ENCODE assay signal across 1 cellular context in genomic region chr16:14070877-14071575, GRCh38.
TF ChIP-seq lines count a peak whose summit lies in the region.

MRTFB (plus strand) TSS chr16:14071319; CDS start chr16:14140607, 69,288 bp downstream.

TF ChIP-seq in HEK293, 187 proteins besides CTCF, POLR2A, EP300 and RAD21 (continued from another document and continues in another):
- TF ChIP-seq, protein P1, sequence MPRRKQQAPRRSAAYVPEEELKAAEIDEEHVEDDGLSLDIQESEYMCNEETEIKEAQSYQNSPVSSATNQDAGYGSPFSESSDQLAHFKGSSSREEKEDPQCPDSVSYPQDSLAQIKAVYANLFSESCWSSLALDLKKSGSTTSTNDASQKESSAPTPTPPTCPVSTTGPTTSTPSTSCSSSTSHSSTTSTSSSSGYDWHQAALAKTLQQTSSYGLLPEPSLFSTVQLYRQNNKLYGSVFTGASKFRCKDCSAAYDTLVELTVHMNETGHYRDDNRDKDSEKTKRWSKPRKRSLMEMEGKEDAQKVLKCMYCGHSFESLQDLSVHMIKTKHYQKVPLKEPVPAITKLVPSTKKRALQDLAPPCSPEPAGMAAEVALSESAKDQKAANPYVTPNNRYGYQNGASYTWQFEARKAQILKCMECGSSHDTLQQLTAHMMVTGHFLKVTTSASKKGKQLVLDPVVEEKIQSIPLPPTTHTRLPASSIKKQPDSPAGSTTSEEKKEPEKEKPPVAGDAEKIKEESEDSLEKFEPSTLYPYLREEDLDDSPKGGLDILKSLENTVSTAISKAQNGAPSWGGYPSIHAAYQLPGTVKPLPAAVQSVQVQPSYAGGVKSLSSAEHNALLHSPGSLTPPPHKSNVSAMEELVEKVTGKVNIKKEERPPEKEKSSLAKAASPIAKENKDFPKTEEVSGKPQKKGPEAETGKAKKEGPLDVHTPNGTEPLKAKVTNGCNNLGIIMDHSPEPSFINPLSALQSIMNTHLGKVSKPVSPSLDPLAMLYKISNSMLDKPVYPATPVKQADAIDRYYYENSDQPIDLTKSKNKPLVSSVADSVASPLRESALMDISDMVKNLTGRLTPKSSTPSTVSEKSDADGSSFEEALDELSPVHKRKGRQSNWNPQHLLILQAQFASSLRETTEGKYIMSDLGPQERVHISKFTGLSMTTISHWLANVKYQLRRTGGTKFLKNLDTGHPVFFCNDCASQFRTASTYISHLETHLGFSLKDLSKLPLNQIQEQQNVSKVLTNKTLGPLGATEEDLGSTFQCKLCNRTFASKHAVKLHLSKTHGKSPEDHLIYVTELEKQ (tag by site-specific recombination; IDR thresholded peaks at IDR 0.05; ENCODE audit: borderline replicate concordance) = no peak
- TF ChIP-seq, protein P2, sequence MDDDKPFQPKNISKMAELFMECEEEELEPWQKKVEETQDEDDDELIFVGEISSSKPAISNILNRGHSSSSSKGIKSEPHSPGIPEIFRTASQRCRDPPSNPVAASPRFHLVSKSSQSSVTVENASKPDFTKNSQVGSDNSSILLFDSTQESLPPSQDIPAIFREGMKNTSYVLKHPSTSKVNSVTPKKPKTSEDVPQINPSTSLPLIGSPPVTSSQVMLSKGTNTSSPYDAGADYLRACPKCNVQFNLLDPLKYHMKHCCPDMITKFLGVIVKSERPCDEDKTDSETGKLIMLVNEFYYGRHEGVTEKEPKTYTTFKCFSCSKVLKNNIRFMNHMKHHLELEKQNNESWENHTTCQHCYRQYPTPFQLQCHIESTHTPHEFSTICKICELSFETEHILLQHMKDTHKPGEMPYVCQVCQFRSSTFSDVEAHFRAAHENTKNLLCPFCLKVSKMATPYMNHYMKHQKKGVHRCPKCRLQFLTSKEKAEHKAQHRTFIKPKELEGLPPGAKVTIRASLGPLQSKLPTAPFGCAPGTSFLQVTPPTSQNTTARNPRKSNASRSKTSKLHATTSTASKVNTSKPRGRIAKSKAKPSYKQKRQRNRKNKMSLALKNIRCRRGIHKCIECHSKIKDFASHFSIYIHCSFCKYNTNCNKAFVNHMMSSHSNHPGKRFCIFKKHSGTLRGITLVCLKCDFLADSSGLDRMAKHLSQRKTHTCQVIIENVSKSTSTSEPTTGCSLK (tag by site-specific recombination; IDR thresholded peaks at IDR 0.05) = no peak
- TF ChIP-seq SP2 (tag by site-specific recombination; IDR thresholded peaks at IDR 0.05) (no peak), ZNF626 (tag by site-specific recombination; IDR thresholded peaks at IDR 0.05) (no peak), ZNF561 (tag by site-specific recombination; IDR thresholded peaks at IDR 0.05; ENCODE audit: borderline replicate concordance) (peak; percentile 54; the same call in 1 of the 2 replicates), MYNN (tag by site-specific recombination; IDR thresholded peaks at IDR 0.05; ENCODE audit: borderline replicate concordance) (no peak), ZNF169 (tag by site-specific recombination; IDR thresholded peaks at IDR 0.05) (no peak), SCRT1 (tag by site-specific recombination; IDR thresholded peaks at IDR 0.05; ENCODE audit: borderline replicate concordance) (no peak), ZNF341 (tag by site-specific recombination; IDR thresholded peaks at IDR 0.05; ENCODE audit: low read depth) (no peak), ZNF121 (tag by site-specific recombination; IDR thresholded peaks at IDR 0.05) (no peak), ZNF530 (tag by site-specific recombination; IDR thresholded peaks at IDR 0.05; ENCODE audit: low read depth) (no peak), ZNF510 (tag by site-specific recombination; IDR thresholded peaks at IDR 0.05; ENCODE audit: insufficient replicate concordance) (no peak), ZNF292 (tag by site-specific recombination; IDR thresholded peaks at IDR 0.05; ENCODE audit: borderline replicate concordance, low read depth) (no peak), SCRT2 (tag by site-specific recombination; IDR thresholded peaks at IDR 0.05) (no peak), ZEB2 (tag by site-specific recombination; IDR thresholded peaks at IDR 0.05) (peak; percentile 93), ZBTB26 (tag by site-specific recombination; optimal IDR thresholded peaks at IDR 0.05) (peak; percentile 99), EGR2 (tag by site-specific recombination; IDR thresholded peaks at IDR 0.05; ENCODE audit: low read depth) (peak; percentile 75; the same call in 1 of the 2 replicates), ZNF112 (tag by site-specific recombination; IDR thresholded peaks at IDR 0.05) (no peak), ZNF140 (tag by site-specific recombination; IDR thresholded peaks at IDR 0.05) (no peak), HOXA7 (CRISPR knock-in tag; IDR thresholded peaks at IDR 0.05; ENCODE audit: borderline replicate concordance) (no peak), HOXC10 (CRISPR knock-in tag; IDR thresholded peaks at IDR 0.05) (no peak), SALL2 (tag by site-specific recombination; IDR thresholded peaks at IDR 0.05; ENCODE audit: borderline replicate concordance) (no peak), ZNF398 (tag by site-specific recombination; IDR thresholded peaks at IDR 0.05) (peak; percentile 93), KLF10 (tag by site-specific recombination; IDR thresholded peaks at IDR 0.05) (peak; percentile 20; the same call in 1 of the 2 replicates), ZNF324 (tag by site-specific recombination; IDR thresholded peaks at IDR 0.05) (no peak), ZNF623 (tag by site-specific recombination; IDR thresholded peaks at IDR 0.05) (no peak), KLF9 (tag by site-specific recombination; IDR thresholded peaks at IDR 0.05; ENCODE audit: low read depth) (peak; percentile 80), BCL11A (tag by site-specific recombination; IDR thresholded peaks at IDR 0.05; ENCODE audit: low read depth) (no peak), OSR2 (tag by site-specific recombination; IDR thresholded peaks at IDR 0.05) (no peak), ZNF266 (tag by site-specific recombination; IDR thresholded peaks at IDR 0.05; ENCODE audit: low read depth) (no peak), GFI1B (tag by site-specific recombination; IDR thresholded peaks at IDR 0.05) (no peak), SETDB1 (IDR thresholded peaks at IDR 0.05; ENCODE audit: insufficient read length, low read length) (no peak), ZNF175 (tag by site-specific recombination; IDR thresholded peaks at IDR 0.05) (no peak), ZNF223 (tag by site-specific recombination; IDR thresholded peaks at IDR 0.05) (no peak), HOXD13 (CRISPR knock-in tag; IDR thresholded peaks at IDR 0.05; ENCODE audit: borderline replicate concordance) (no peak), ZFP41 (tag by site-specific recombination; IDR thresholded peaks at IDR 0.05; ENCODE audit: borderline replicate concordance) (no peak), ZNF610 (tag by site-specific recombination; IDR thresholded peaks at IDR 0.05; ENCODE audit: borderline replicate concordance) (peak; percentile 56; the same call in 1 of the 2 replicates), MZF1 (tag by site-specific recombination; IDR thresholded peaks at IDR 0.05; ENCODE audit: borderline replicate concordance) (no peak), ZSCAN16 (tag by site-specific recombination; IDR thresholded peaks at IDR 0.05) (no peak), ZNF404 (tag by site-specific recombination; IDR thresholded peaks at IDR 0.05) (no peak), KLF1 (tag by site-specific recombination; IDR thresholded peaks at IDR 0.05) (peak; percentile 51; the same call in 1 of the 2 replicates), ZNF23 (tag by site-specific recombination; IDR thresholded peaks at IDR 0.05; ENCODE audit: borderline replicate concordance) (no peak), ZNF10 (tag by site-specific recombination; IDR thresholded peaks at IDR 0.05) (no peak)
- TF ChIP-seq, protein P3, sequence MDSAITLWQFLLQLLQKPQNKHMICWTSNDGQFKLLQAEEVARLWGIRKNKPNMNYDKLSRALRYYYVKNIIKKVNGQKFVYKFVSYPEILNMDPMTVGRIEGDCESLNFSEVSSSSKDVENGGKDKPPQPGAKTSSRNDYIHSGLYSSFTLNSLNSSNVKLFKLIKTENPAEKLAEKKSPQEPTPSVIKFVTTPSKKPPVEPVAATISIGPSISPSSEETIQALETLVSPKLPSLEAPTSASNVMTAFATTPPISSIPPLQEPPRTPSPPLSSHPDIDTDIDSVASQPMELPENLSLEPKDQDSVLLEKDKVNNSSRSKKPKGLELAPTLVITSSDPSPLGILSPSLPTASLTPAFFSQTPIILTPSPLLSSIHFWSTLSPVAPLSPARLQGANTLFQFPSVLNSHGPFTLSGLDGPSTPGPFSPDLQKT (IDR thresholded peaks at IDR 0.05; ENCODE audit: borderline replicate concordance, low read depth, low read length) = no peak
- TF ChIP-seq, protein P4, sequence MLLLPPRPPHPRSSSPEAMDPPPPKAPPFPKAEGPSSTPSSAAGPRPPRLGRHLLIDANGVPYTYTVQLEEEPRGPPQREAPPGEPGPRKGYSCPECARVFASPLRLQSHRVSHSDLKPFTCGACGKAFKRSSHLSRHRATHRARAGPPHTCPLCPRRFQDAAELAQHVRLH (tag by site-specific recombination; IDR thresholded peaks at IDR 0.05) = no peak
- TF ChIP-seq, protein P5, sequence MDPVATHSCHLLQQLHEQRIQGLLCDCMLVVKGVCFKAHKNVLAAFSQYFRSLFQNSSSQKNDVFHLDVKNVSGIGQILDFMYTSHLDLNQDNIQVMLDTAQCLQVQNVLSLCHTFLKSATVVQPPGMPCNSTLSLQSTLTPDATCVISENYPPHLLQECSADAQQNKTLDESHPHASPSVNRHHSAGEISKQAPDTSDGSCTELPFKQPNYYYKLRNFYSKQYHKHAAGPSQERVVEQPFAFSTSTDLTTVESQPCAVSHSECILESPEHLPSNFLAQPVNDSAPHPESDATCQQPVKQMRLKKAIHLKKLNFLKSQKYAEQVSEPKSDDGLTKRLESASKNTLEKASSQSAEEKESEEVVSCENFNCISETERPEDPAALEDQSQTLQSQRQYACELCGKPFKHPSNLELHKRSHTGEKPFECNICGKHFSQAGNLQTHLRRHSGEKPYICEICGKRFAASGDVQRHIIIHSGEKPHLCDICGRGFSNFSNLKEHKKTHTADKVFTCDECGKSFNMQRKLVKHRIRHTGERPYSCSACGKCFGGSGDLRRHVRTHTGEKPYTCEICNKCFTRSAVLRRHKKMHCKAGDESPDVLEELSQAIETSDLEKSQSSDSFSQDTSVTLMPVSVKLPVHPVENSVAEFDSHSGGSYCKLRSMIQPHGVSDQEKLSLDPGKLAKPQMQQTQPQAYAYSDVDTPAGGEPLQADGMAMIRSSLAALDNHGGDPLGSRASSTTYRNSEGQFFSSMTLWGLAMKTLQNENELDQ (tag by site-specific recombination; IDR thresholded peaks at IDR 0.05; ENCODE audit: low read depth) = no peak
- TF ChIP-seq, protein P6, sequence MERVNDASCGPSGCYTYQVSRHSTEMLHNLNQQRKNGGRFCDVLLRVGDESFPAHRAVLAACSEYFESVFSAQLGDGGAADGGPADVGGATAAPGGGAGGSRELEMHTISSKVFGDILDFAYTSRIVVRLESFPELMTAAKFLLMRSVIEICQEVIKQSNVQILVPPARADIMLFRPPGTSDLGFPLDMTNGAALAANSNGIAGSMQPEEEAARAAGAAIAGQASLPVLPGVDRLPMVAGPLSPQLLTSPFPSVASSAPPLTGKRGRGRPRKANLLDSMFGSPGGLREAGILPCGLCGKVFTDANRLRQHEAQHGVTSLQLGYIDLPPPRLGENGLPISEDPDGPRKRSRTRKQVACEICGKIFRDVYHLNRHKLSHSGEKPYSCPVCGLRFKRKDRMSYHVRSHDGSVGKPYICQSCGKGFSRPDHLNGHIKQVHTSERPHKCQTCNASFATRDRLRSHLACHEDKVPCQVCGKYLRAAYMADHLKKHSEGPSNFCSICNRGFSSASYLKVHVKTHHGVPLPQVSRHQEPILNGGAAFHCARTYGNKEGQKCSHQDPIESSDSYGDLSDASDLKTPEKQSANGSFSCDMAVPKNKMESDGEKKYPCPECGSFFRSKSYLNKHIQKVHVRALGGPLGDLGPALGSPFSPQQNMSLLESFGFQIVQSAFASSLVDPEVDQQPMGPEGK (tag by site-specific recombination; IDR thresholded peaks at IDR 0.05) = peak; percentile 73
- TF ChIP-seq, protein P7, sequence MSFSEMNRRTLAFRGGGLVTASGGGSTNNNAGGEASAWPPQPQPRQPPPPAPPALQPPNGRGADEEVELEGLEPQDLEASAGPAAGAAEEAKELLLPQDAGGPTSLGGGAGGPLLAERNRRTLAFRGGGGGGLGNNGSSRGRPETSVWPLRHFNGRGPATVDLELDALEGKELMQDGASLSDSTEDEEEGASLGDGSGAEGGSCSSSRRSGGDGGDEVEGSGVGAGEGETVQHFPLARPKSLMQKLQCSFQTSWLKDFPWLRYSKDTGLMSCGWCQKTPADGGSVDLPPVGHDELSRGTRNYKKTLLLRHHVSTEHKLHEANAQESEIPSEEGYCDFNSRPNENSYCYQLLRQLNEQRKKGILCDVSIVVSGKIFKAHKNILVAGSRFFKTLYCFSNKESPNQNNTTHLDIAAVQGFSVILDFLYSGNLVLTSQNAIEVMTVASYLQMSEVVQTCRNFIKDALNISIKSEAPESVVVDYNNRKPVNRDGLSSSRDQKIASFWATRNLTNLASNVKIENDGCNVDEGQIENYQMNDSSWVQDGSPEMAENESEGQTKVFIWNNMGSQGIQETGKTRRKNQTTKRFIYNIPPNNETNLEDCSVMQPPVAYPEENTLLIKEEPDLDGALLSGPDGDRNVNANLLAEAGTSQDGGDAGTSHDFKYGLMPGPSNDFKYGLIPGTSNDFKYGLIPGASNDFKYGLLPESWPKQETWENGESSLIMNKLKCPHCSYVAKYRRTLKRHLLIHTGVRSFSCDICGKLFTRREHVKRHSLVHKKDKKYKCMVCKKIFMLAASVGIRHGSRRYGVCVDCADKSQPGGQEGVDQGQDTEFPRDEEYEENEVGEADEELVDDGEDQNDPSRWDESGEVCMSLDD (tag by site-specific recombination; IDR thresholded peaks at IDR 0.05) = no peak
